ENCODE assay signal across 8 cellular contexts in the genomic region with DNA sequence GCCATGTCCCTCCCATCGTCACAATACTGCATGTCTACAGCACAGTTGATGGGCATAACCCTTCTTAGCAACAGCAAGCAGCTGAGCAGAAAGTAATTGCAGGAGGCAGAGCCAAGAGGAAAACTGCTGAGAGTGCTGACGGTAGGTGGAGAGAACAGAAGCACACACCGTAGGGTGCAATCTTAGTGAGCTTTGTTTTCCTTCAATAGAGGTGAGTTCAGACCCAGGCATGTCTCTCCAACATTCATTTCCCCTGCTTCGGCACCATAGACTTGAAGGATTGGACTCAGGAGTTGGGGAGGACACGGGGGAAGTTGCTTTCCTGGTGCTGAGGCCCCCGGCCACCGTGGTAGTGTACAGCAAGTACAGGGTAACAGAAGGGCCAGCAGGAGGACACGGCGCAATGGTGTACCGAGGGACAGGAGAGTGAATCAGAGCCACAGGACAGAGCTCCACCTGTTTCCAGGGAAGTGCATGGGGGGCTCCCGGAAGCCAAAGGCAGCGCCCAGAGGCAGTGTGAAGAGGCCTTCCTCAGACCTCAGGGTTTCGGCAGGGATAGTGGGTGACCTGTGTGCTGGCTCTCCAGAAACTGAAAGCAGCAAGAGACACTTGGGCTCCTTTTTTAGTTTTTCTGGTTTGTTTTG. TPM values are rescaled to one million over a fixed set of nuclear protein-coding genes. Genes with fewer than 3 reads are reported as not detected.
DNase-seq lines count a peak whose midpoint lies in the region; ATAC-seq lines count a peak whose summit lies in the region.

No MANE protein-coding gene starts in this region.

- intact Hi-C loops in activated T-helper 1 cell treated with anti-CD3 and anti-CD28 coated beads, Interleukin-12 subunit alpha, Interleukin-12 subunit beta, Interleukin-2, Interleukin-4 antibody, amounts not matched to agents 30 ng/mL and 10 ng/mL and 1 ng/mL, durations not matched to agents 14 hours and 24 hours and 36 hours (cut with micrococcal nuclease): loop anchor here (1.0 to 2.0 kb wide), 2 partner anchors 36 to 89 kb away; a partner anchor contains a TSS

- H3K27me3 Mint-ChIP-seq in activated T-helper 1 cell treated with anti-CD3 and anti-CD28 coated beads, Interleukin-12 subunit alpha, Interleukin-12 subunit beta, Interleukin-2, Interleukin-4 antibody, amounts not matched to agents 30 ng/mL and 10 ng/mL and 1 ng/mL, durations not matched to agents 14 hours and 24 hours and 36 hours (ENCODE audit: insufficient read depth): peaks cover 2% of the 10 kb centered on the region
- no peaks in the 10 kb centered on the region for H3K27me3 Mint-ChIP-seq in naive thymus-derived CD8-positive, alpha-beta T cell

- no peak overlapping the region for H3K4me3 ChIP-seq in effector memory CD4-positive, alpha-beta T cell (ENCODE audit: insufficient read depth, low read depth, low read length, poor library complexity, severe bottlenecking)

- DNase-seq in NCI-H748 (lab: John Stamatoyannopoulos, UW; ENCODE audit: unreplicated experiment) (peak; percentile 35), NCI-H748 treated with DMSO at 0.1 percent for 48 hours (lab: John Stamatoyannopoulos, UW) (no peak), NCI-H146 (lab: John Stamatoyannopoulos, UW) (peak; percentile 92), D341Med (ENCODE audit: low spot score) (no peak)
- DNase-seq in activated T-helper 1 cell treated with anti-CD3 and anti-CD28 coated beads, Interleukin-12 subunit alpha, Interleukin-12 subunit beta, Interleukin-2, Interleukin-4 antibody, amounts not matched to agents 30 ng/mL and 10 ng/mL and 1 ng/mL, durations not matched to agents 14 hours and 24 hours and 36 hours (ENCODE audit: low spot score): peak; percentile 0
- DNase-seq in naive thymus-derived CD8-positive, alpha-beta T cell: peak in 2 of 10 donors; percentile 3 to 7
- no peak for DNase-seq in effector memory CD4-positive, alpha-beta T cell

- H3K27ac Mint-ChIP-seq in activated T-helper 1 cell treated with anti-CD3 and anti-CD28 coated beads, Interleukin-12 subunit alpha, Interleukin-12 subunit beta, Interleukin-2, Interleukin-4 antibody, amounts not matched to agents 30 ng/mL and 10 ng/mL and 1 ng/mL, durations not matched to agents 14 hours and 24 hours and 36 hours: peak overlapping the region; percentile 85
- peak overlapping the region; percentile 7 to 87 (median 70) for H3K27ac Mint-ChIP-seq in naive thymus-derived CD8-positive, alpha-beta T cell

- H3K9me3 Mint-ChIP-seq in activated T-helper 1 cell treated with anti-CD3 and anti-CD28 coated beads, Interleukin-12 subunit alpha, Interleukin-12 subunit beta, Interleukin-2, Interleukin-4 antibody, amounts not matched to agents 30 ng/mL and 10 ng/mL and 1 ng/mL, durations not matched to agents 14 hours and 24 hours and 36 hours: no peaks in the 10 kb centered on the region
- no peaks in the 10 kb centered on the region for H3K9me3 Mint-ChIP-seq in naive thymus-derived CD8-positive, alpha-beta T cell

- no peak overlapping the region for H3K27ac ChIP-seq in effector memory CD4-positive, alpha-beta T cell (ENCODE audit: insufficient read depth, low read length, poor library complexity, severe bottlenecking)

- no peaks in the 10 kb centered on the region for H3K27me3 ChIP-seq in effector memory CD4-positive, alpha-beta T cell (replicated peaks; ENCODE audit: control insufficient read depth, insufficient read depth, low read length, poor library complexity, severe bottlenecking)

- peak; percentile 47 for ATAC-seq in HG02678 (IDR thresholded peaks at IDR 0.05; ENCODE audit: unreplicated experiment)
- peak; percentile 42 to 51 for ATAC-seq in naive thymus-derived CD8-positive, alpha-beta T cell

- H3K9me3 ChIP-seq in effector memory CD4-positive, alpha-beta T cell (ENCODE audit: control insufficient read depth, low read length): no peaks in the 10 kb centered on the region

- peaks cover 6% of the 10 kb centered on the region for H3K4me1 ChIP-seq in effector memory CD4-positive, alpha-beta T cell (ENCODE audit: control insufficient read depth, insufficient read depth, low read length, poor library complexity, severe bottlenecking)

- peaks cover 21% of the 10 kb centered on the region for H3K4me1 Mint-ChIP-seq in activated T-helper 1 cell treated with anti-CD3 and anti-CD28 coated beads, Interleukin-12 subunit alpha, Interleukin-12 subunit beta, Interleukin-2, Interleukin-4 antibody, amounts not matched to agents 30 ng/mL and 10 ng/mL and 1 ng/mL, durations not matched to agents 14 hours and 24 hours and 36 hours (ENCODE audit: low read depth)
- peaks cover 15 to 22% (median 18%) of the 10 kb centered on the region in 4 donors for H3K4me1 Mint-ChIP-seq in naive thymus-derived CD8-positive, alpha-beta T cell

- H3K4me3 Mint-ChIP-seq in activated T-helper 1 cell treated with anti-CD3 and anti-CD28 coated beads, Interleukin-12 subunit alpha, Interleukin-12 subunit beta, Interleukin-2, Interleukin-4 antibody, amounts not matched to agents 30 ng/mL and 10 ng/mL and 1 ng/mL, durations not matched to agents 14 hours and 24 hours and 36 hours: peak overlapping the region; percentile 66
- H3K4me3 Mint-ChIP-seq in naive thymus-derived CD8-positive, alpha-beta T cell: peak overlapping the region; percentile 39 to 81 (median 70)

- H3K36me3 Mint-ChIP-seq in activated T-helper 1 cell treated with anti-CD3 and anti-CD28 coated beads, Interleukin-12 subunit alpha, Interleukin-12 subunit beta, Interleukin-2, Interleukin-4 antibody, amounts not matched to agents 30 ng/mL and 10 ng/mL and 1 ng/mL, durations not matched to agents 14 hours and 24 hours and 36 hours (ENCODE audit: low read depth): no peaks in the 10 kb centered on the region
- no peaks in the 10 kb centered on the region for H3K36me3 Mint-ChIP-seq in naive thymus-derived CD8-positive, alpha-beta T cell

- no peaks in the 10 kb centered on the region for H3K36me3 ChIP-seq in effector memory CD4-positive, alpha-beta T cell (ENCODE audit: control insufficient read depth, insufficient read depth, low read length)

- POLR2A ChIA-PET in naive thymus-derived CD8-positive, alpha-beta T cell (lab: Charles Lee): interaction anchor here (1.7 kb wide), 1 partner anchor 38 kb away, joined by 4 read pairs; no protein-coding TSS in a partner anchor

RNA-seq across cellular contexts. Expression of a gene that starts 36.3 kb away (rescaled TPM):
- 270 and 276 TPM in 2 replicates for total RNA-seq in activated T-helper 1 cell treated with anti-CD3 and anti-CD28 coated beads, Interleukin-12 subunit alpha, Interleukin-12 subunit beta, Interleukin-2, Interleukin-4 antibody, amounts not matched to agents 30 ng/mL and 10 ng/mL and 1 ng/mL, durations not matched to agents 14 hours and 24 hours and 36 hours
- total RNA-seq in naive thymus-derived CD8-positive, alpha-beta T cell: 10 to 100 TPM; 81.9 to 87.7 TPM
- 10 to 100 TPM; 51.3 to 69.9 (median 63.0) TPM for polyA plus RNA-seq in naive thymus-derived CD8-positive, alpha-beta T cell

Comparison
In these comparisons a context has a peak if more than half of its experiments do, and no peak if none do; other contexts are left out.
1. DNase-seq: peak in NCI-H748 (single experiment), NCI-H146 (single experiment) and activated T-helper 1 cell treated with anti-CD3 and anti-CD28 coated beads, Interleukin-12 subunit alpha, Interleukin-12 subunit beta, Interleukin-2, Interleukin-4 antibody, amounts not matched to agents 30 ng/mL and 10 ng/mL and 1 ng/mL, durations not matched to agents 14 hours and 24 hours and 36 hours (single experiment); none in NCI-H748 treated with DMSO at 0.1 percent for 48 hours (single experiment), D341Med (single experiment) and effector memory CD4-positive, alpha-beta T cell (0 of 3).